In the genomic region with DNA sequence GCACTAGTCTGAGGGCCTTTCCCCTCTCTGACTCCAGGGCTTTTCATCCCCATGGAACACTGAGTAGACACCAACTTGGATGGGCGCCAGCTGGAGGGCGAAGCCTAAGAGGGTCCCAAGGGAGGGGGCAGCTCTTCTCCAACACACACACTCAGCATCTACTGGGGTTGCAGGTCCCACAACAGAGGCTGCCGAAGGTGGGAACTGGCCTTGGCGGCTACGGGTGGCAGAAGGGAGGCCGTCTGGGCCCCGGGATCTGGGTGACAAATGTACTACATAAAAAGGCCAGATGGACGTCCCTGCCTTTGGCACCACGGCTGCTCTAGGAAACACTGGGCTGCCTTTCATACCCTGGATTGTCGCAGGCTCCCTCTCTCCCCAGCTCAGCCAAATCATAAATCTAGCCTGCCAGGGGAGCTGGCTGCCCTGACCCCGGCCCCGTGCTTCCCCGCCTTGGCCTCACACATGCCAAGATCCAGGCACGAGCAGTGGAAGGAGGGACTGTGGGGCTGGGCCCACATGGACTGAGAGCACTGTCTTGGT, we compare ENCODE assay signal across 20 cellular contexts. TPM values are rescaled to one million over a fixed set of nuclear protein-coding genes. Genes with fewer than 3 reads are reported as not detected.
A peak's percentile ranks its signal among the peaks of the same experiment; 100 is the strongest.
DNase-seq lines count a peak whose midpoint lies in the region; ATAC-seq and TF ChIP-seq lines count a peak whose summit lies in the region.
"Had no signal": no experiment of that assay in that cellular context is flagged by ENCODE, and none has a peak within 500 bp of the region (broad histone marks: within the 10 kb centered on the region; RNA-seq: fewer than 3 reads in every experiment).

No MANE protein-coding gene starts in this region.

- no peaks in the 10 kb centered on the region for H3K36me3 Mint-ChIP-seq in Caco-2 (ENCODE audit: insufficient read depth, unreplicated experiment)
- H3K36me3 Mint-ChIP-seq: activated CD4-positive, alpha-beta memory T cell treated with anti-CD3 and anti-CD28 coated beads for 36 hours; memory B cell; natural killer cell treated with Interleukin-12 subunit alpha and Interleukin-12 subunit beta and Interleukin-15 and Interleukin-18, amount 100 ng/mL, for 72 hours had no signal

- H3K36me3 ChIP-seq in BE2C (no peaks in the 10 kb centered on the region; the same call in 1 of the 2 replicates), Caco-2 (ENCODE audit: control insufficient read depth, insufficient read depth, low read length) (no peaks in the 10 kb centered on the region)
- H3K36me3 ChIP-seq: sigmoid colon had no signal

- no TSS peak for BruUV-seq in Caco-2 (replicated peaks; lab: Mats Ljungman, UMichigan)

- no peaks in the 10 kb centered on the region for H3K4me1 Mint-ChIP-seq in Caco-2 (ENCODE audit: low read depth, unreplicated experiment)
- H3K4me1 Mint-ChIP-seq: memory B cell had no signal

- H3K4me3 ChIP-seq in BE2C (ENCODE audit: low read depth, low read length): no peak overlapping the region
- H3K4me3 ChIP-seq in coronary artery: no peak overlapping the region
- H3K4me3 ChIP-seq in Caco-2 (ENCODE audit: low read depth, low read length): no peak overlapping the region
- H3K4me3 ChIP-seq: PC-9, sigmoid colon had no signal

- H3K4me1 ChIP-seq in BE2C: peaks cover 20% of the 10 kb centered on the region
- H3K4me1 ChIP-seq in Caco-2: no peaks in the 10 kb centered on the region

- H3K4me3 Mint-ChIP-seq in Caco-2 (ENCODE audit: unreplicated experiment): no peak overlapping the region
- H3K4me3 Mint-ChIP-seq: activated CD4-positive, alpha-beta memory T cell treated with anti-CD3 and anti-CD28 coated beads for 36 hours; activated T-helper 1 cell treated with anti-CD3 and anti-CD28 coated beads, Interleukin-12 subunit alpha, Interleukin-12 subunit beta, Interleukin-2, Interleukin-4 antibody, amounts not matched to agents 30 ng/mL and 10 ng/mL and 1 ng/mL, durations not matched to agents 14 hours and 24 hours and 36 hours; H9; memory B cell; natural killer cell treated with Interleukin-12 subunit alpha and Interleukin-12 subunit beta and Interleukin-15 and Interleukin-18, amount 100 ng/mL, for 72 hours had no signal

- no peak for ATAC-seq in GM19035 (IDR thresholded peaks at IDR 0.05; ENCODE audit: unreplicated experiment)
- ATAC-seq: natural killer cell treated with Interleukin-12 subunit alpha and Interleukin-12 subunit beta and Interleukin-15 and Interleukin-18, amount 100 ng/mL, for 72 hours had no signal

- TF ChIP-seq CTCF in BE2C (IDR thresholded peaks at IDR 0.05; ENCODE audit: low read depth, low read length): no peak
- TF ChIP-seq CTCF in coronary artery (IDR thresholded peaks at IDR 0.05): no peak
- TF ChIP-seq CTCF in Caco-2 (IDR thresholded peaks at IDR 0.05; ENCODE audit: insufficient read depth in 1 of 2, low read depth in 1 of 2, low read length in 1 of 2, severe bottlenecking in 1 of 2, unreplicated experiment in 1 of 2): no peak

- POLR2A ChIA-PET in Caco-2 (lab: Charles Lee): no interaction called here

- DNase-seq in BE2C (peak; percentile 65), NCI-H2171 (lab: John Stamatoyannopoulos, UW) (peak; percentile 77), coronary artery (ENCODE audit: low spot score) (no peak), midbrain (lab: John Stamatoyannopoulos, UW) (peak; percentile 25), Caco-2 (no peak), NCI-H1417 (lab: John Stamatoyannopoulos, UW) (no peak)
- no peak for DNase-seq in activated T-cell treated with anti-CD3 and anti-CD28 coated beads, Interleukin-2, amount 50 U/mL, for 1 hour
- DNase-seq: activated CD4-positive, alpha-beta memory T cell treated with anti-CD3 and anti-CD28 coated beads for 36 hours; H9; NCI-H146; NCI-H526; PC-9; sigmoid colon; stimulated activated CD4-positive, alpha-beta T cell treated with anti-CD3 and anti-CD28 coated beads, Interleukin-1b, Interleukin-23, amount 100 ng/mL, for 48 hours had no signal

- CTCF ChIA-PET in Caco-2 (lab: Charles Lee): no interaction called here

- H3K9me3 Mint-ChIP-seq in Caco-2 (ENCODE audit: unreplicated experiment): no peaks in the 10 kb centered on the region
- H3K9me3 Mint-ChIP-seq: activated CD4-positive, alpha-beta memory T cell treated with anti-CD3 and anti-CD28 coated beads for 36 hours; activated T-helper 1 cell treated with anti-CD3 and anti-CD28 coated beads, Interleukin-12 subunit alpha, Interleukin-12 subunit beta, Interleukin-2, Interleukin-4 antibody, amounts not matched to agents 30 ng/mL and 10 ng/mL and 1 ng/mL, durations not matched to agents 14 hours and 24 hours and 36 hours; H9; memory B cell; natural killer cell treated with Interleukin-12 subunit alpha and Interleukin-12 subunit beta and Interleukin-15 and Interleukin-18, amount 100 ng/mL, for 72 hours had no signal

- H3K27me3 Mint-ChIP-seq in Caco-2 (ENCODE audit: insufficient read depth, unreplicated experiment): peaks cover 2% of the 10 kb centered on the region

- no peaks in the 10 kb centered on the region for H3K9me3 ChIP-seq in BE2C
- no peaks in the 10 kb centered on the region for H3K9me3 ChIP-seq in Caco-2
- H3K9me3 ChIP-seq: sigmoid colon had no signal

- H3K27ac ChIP-seq in coronary artery: peak overlapping the region; percentile 19 to 73
- H3K27ac ChIP-seq: PC-9, sigmoid colon had no signal

- peaks cover 20% of the 10 kb centered on the region for H3K27me3 ChIP-seq in BE2C
- no peaks in the 10 kb centered on the region for H3K27me3 ChIP-seq in Caco-2 (replicated peaks; ENCODE audit: control insufficient read depth, insufficient read depth, low read length)
- H3K27me3 ChIP-seq: sigmoid colon had no signal

- intact Hi-C loops in Caco-2 (cut with micrococcal nuclease; ENCODE audit: unreplicated experiment): no loop called here

- no peak overlapping the region for H3K27ac Mint-ChIP-seq in Caco-2 (ENCODE audit: unreplicated experiment)
- H3K27ac Mint-ChIP-seq: activated CD4-positive, alpha-beta memory T cell treated with anti-CD3 and anti-CD28 coated beads for 36 hours; activated T-helper 1 cell treated with anti-CD3 and anti-CD28 coated beads, Interleukin-12 subunit alpha, Interleukin-12 subunit beta, Interleukin-2, Interleukin-4 antibody, amounts not matched to agents 30 ng/mL and 10 ng/mL and 1 ng/mL, durations not matched to agents 14 hours and 24 hours and 36 hours; H9; memory B cell; natural killer cell treated with Interleukin-12 subunit alpha and Interleukin-12 subunit beta and Interleukin-15 and Interleukin-18, amount 100 ng/mL, for 72 hours had no signal

RNA-seq across cellular contexts. Expression of gene SEMA5B, which starts 31.5 kb away (rescaled TPM):
- 10.7 TPM for polyA plus RNA-seq in BE2C (2012; ENCODE audit: insufficient read depth, insufficient read length, low read depth)
- total RNA-seq in Caco-2 (2022): 0.84 and 1.0 TPM in 2 replicates
- total RNA-seq: activated CD4-positive, alpha-beta memory T cell treated with anti-CD3 and anti-CD28 coated beads for 36 hours; activated T-helper 1 cell treated with anti-CD3 and anti-CD28 coated beads, Interleukin-12 subunit alpha, Interleukin-12 subunit beta, Interleukin-2, Interleukin-4 antibody, amounts not matched to agents 30 ng/mL and 10 ng/mL and 1 ng/mL, durations not matched to agents 14 hours and 24 hours and 36 hours; natural killer cell treated with Interleukin-12 subunit alpha and Interleukin-12 subunit beta and Interleukin-15 and Interleukin-18, amount 100 ng/mL, for 72 hours; PC-9 had no signal
- polyA plus RNA-seq: AG04450, endothelial cell of umbilical vein had no signal

Comparison
In these comparisons a context has a peak if more than half of its experiments do, and no peak if none do; other contexts are left out.
1. DNase-seq: peak in BE2C (single experiment), NCI-H2171 (single experiment) and midbrain (single experiment); none in coronary artery (single experiment), activated T-cell treated with anti-CD3 and anti-CD28 coated beads, Interleukin-2, amount 50 U/mL, for 1 hour (single experiment), Caco-2 (0 of 2) and NCI-H1417 (0 of 3).